In genomic region chr6:110949679-110950285, GRCh38 we compare ENCODE assay signal across 7 cellular contexts. TPM values are rescaled to one million over a fixed set of nuclear protein-coding genes. Genes with fewer than 3 reads are reported as not detected.
DNase-seq lines count a peak whose midpoint lies in the region; ATAC-seq and TF ChIP-seq lines count a peak whose summit lies in the region.

No MANE protein-coding gene starts in this region.

- peaks cover 22% of the 10 kb centered on the region for H3K4me1 Mint-ChIP-seq in osteocyte (ENCODE audit: unreplicated experiment)

- TF ChIP-seq CTCF in GM12864 (IDR thresholded peaks at IDR 0.05; ENCODE audit: low read depth, low read length, missing control alignments), result peak; percentile 27
- TF ChIP-seq CTCF in osteocyte (IDR thresholded peaks at IDR 0.05), result peak; percentile 65

- no peak for ATAC-seq in HG03342 (IDR thresholded peaks at IDR 0.05; ENCODE audit: unreplicated experiment)

- no peaks in the 10 kb centered on the region for H3K36me3 Mint-ChIP-seq in osteocyte (ENCODE audit: unreplicated experiment)

- H3K27ac Mint-ChIP-seq in osteocyte (ENCODE audit: unreplicated experiment), result no peak overlapping the region

- H3K9me3 Mint-ChIP-seq in osteocyte (ENCODE audit: unreplicated experiment), result no peaks in the 10 kb centered on the region

- H3K4me3 ChIP-seq in GM12864 (ENCODE audit: low read depth, low read length), result no peak overlapping the region

- no peak overlapping the region for H3K4me3 Mint-ChIP-seq in osteocyte (ENCODE audit: unreplicated experiment)

- no peaks in the 10 kb centered on the region for H3K27me3 Mint-ChIP-seq in osteocyte (ENCODE audit: unreplicated experiment)

- DNase-seq in GM12864 (ENCODE audit: low read depth), result no peak
- peak; percentile 50 for DNase-seq in NCI-H1694 (lab: John Stamatoyannopoulos, UW)
- peak; percentile 62 for DNase-seq in dedifferentiated amniotic fluid mesenchymal stem cell (ENCODE audit: extremely low spot score)
- no peak for DNase-seq in osteocyte (ENCODE audit: extremely low spot score, unreplicated experiment)
- no peak for DNase-seq in 8988T
- DNase-seq in SHP77 (lab: John Stamatoyannopoulos, UW), result no peak

RNA-seq across cellular contexts. Expression of gene GTF3C6, which starts 8.7 kb away (rescaled TPM):
- total RNA-seq in osteocyte, result 64.9 and 66.2 TPM in 2 replicates

RNA-seq across cellular contexts. Expression of gene RPF2, which starts 32.1 kb away (rescaled TPM):
- 22.1 and 24.4 TPM in 2 replicates for total RNA-seq in osteocyte

Comparison
In these comparisons a context has a peak if more than half of its experiments do, and no peak if none do; other contexts are left out.
1. DNase-seq: peak in NCI-H1694 (single experiment) and dedifferentiated amniotic fluid mesenchymal stem cell (single experiment); none in GM12864 (single experiment), osteocyte (single experiment), 8988T (single experiment) and SHP77 (0 of 2).